Comparison of ENCODE assay signal across 2 cellular contexts in the genomic region with DNA sequence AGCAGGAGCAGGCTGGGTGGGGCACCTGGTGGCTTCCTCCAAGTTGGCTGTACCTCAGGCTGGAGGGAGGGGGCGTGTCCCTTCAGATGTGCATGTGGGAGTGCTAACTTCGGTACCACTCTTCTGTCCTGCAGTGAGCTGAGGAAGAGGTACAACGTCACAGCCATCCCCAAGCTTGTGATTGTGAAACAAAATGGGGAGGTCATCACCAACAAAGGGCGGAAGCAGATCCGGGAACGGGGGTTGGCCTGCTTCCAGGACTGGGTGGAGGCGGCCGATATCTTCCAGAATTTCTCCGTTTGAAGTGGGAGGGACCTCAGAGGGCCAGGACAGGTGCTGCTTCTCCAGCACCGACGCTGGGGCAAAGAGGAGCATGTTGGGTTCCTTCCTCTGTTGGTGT.
TF ChIP-seq lines count a peak whose summit lies in the region.

No MANE protein-coding gene starts in this region.

TF ChIP-seq in HCT116, 20 proteins besides CTCF, POLR2A, EP300 and RAD21:
- TF ChIP-seq POLR2AphosphoS5 (IDR thresholded peaks at IDR 0.05; ENCODE audit: low read depth, low read length) (no peak), CEBPB (IDR thresholded peaks at IDR 0.05; ENCODE audit: low read depth) (peak; percentile 78)

TF ChIP-seq in HepG2, 621 proteins besides CTCF, POLR2A, EP300 and RAD21:
- TF ChIP-seq CEBPB (IDR thresholded peaks at IDR 0.05; ENCODE audit: borderline replicate concordance, low read depth, low read length) (peak; percentile 42; the same call in 1 of the 2 replicates), ZNF782 (CRISPR knock-in tag; IDR thresholded peaks at IDR 0.05; ENCODE audit: borderline replicate concordance) (no peak)
TF ChIP-seq in HepG2: peak in this region for 1.
